ENCODE assay signal across 15 cellular contexts in the genomic region with DNA sequence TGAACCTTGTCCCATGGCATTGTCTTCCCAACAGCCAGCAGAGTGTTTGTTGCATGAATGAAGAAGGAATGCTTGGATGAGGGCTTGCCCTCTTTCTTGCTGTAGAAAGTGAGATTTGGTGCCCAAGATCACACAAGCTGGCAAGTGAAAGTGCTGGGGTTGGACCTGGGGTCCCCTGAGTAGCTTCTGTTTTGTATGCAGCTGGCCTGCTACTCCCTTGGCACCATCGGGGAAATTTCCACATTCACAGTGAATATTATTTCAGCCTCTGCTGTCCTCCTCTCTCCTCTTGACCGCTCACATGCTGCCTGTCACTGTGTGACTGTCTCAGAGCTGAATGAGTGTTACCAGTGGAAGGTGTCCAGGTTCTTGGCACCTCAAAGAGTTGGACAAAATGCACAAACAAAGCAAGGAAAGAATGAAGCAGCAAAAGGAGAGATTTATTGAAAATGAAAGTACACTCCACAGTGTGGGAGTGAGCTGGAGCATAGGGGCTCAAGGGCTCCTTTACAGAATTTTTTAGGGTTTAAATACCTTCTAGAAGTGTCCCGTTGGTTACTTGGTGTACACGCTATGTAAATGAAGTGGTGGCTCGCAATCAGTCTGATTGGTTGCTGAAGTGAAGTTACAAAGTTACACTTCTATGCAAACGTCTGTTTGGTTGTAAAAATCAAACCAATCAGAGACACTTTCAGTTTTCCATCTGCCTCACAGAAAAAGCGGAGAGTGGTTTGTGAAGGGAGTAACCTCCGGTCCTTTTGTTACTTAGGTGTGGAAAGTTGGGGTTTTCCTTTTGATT.
DNase-seq lines count a peak whose midpoint lies in the region; ATAC-seq and TF ChIP-seq lines count a peak whose summit lies in the region.
"Had no signal": no experiment of that assay in that cellular context is flagged by ENCODE, and none has a peak within 500 bp of the region (broad histone marks: within the 10 kb centered on the region; RNA-seq: fewer than 3 reads in every experiment).

No MANE protein-coding gene starts in this region.

- H2AFZ ChIP-seq in Karpas-422 (ENCODE audit: low read length) (no peak overlapping the region), fibroblast of lung (ENCODE audit: low read length) (no peak overlapping the region)

- no peak for TF ChIP-seq EP300 in sigmoid colon (IDR thresholded peaks at IDR 0.05)

- H3K4me2 ChIP-seq in BLaER1 treated with 17β-estradiol and CSF1 and Interleukin-3, amounts not matched to agents 10 nM and 100 nM: peak overlapping the region in 8 of 11 experiments; percentile 18 to 78 (median 47); a peak in 15 of 22 replicates
- peak overlapping the region; percentile 75 for H3K4me2 ChIP-seq in Karpas-422 (ENCODE audit: low read depth, low read length, poor library complexity, severe bottlenecking)
- H3K4me2 ChIP-seq in fibroblast of lung (ENCODE audit: extremely low read depth, insufficient read depth, low read length): peak overlapping the region; percentile 20

- intact Hi-C loops in sigmoid colon (cut with DNase I): no loop called here

- peaks cover 0 to 3% (median 0%) of the 10 kb centered on the region in 11 experiments; a peak in 1 of 22 replicates for H4K20me1 ChIP-seq in BLaER1 treated with 17β-estradiol and CSF1 and Interleukin-3, amounts not matched to agents 10 nM and 100 nM
- no peaks in the 10 kb centered on the region for H4K20me1 ChIP-seq in Karpas-422 (ENCODE audit: insufficient read depth, low read depth, low read length)
- no peaks in the 10 kb centered on the region for H4K20me1 ChIP-seq in fibroblast of lung (ENCODE audit: control insufficient read depth, extremely low read depth, insufficient read depth, low read length)

- 74 to 83% methylated on average over 8 of the region's 8 CpGs for WGBS in sigmoid colon, 2 donors

- ATAC-seq in GM19452 (IDR thresholded peaks at IDR 0.05; ENCODE audit: unreplicated experiment) (no peak), HG03139 (IDR thresholded peaks at IDR 0.05; ENCODE audit: unreplicated experiment) (no peak)

- H3K36me3 ChIP-seq in BLaER1 treated with 17β-estradiol and CSF1 and Interleukin-3, amounts not matched to agents 10 nM and 100 nM: peaks cover 90 to 100% (median 99%) of the 10 kb centered on the region in 11 experiments
- H3K36me3 ChIP-seq in Karpas-422 (ENCODE audit: insufficient read depth, low read length) (peaks cover 19% of the 10 kb centered on the region; the same call in 1 of the 2 replicates), fibroblast of lung (ENCODE audit: control insufficient read depth, insufficient read depth, low read length) (peaks cover 5% of the 10 kb centered on the region), sigmoid colon (peaks cover under 1 to 75% (median 25%) of the 10 kb centered on the region in 4 donors)

- TF ChIP-seq CTCF in fibroblast of lung (conservative IDR thresholded peaks at IDR 0.05 in 1 of 2, IDR thresholded peaks at IDR 0.05 in 1 of 2; ENCODE audit: low read depth in 1 of 2, low read length in 2 of 2) (no peak), sigmoid colon (IDR thresholded peaks at IDR 0.05) (no peak)

- H3K4me3 ChIP-seq in BLaER1 treated with 17β-estradiol and CSF1 and Interleukin-3, amounts not matched to agents 10 nM and 100 nM: no peak overlapping the region
- H3K4me3 ChIP-seq in Karpas-422 (ENCODE audit: low read length) (peak overlapping the region; percentile 57), fibroblast of lung (replicated peaks in 1 of 4; ENCODE audit: control extremely low read depth in 1 of 4, insufficient read depth in 1 of 4, low read depth in 3 of 4, low read length in 4 of 4) (peak overlapping the region in 1 of 4 experiments; percentile 32), sigmoid colon (peak overlapping the region in 3 of 4 donors; percentile 21 to 25 (median 22))

- H3K9me3 ChIP-seq in BLaER1 treated with 17β-estradiol and CSF1 and Interleukin-3, amounts not matched to agents 10 nM and 100 nM (replicated peaks in 1 of 11): no peaks in the 10 kb centered on the region
- no peaks in the 10 kb centered on the region for H3K9me3 ChIP-seq in Karpas-422 (ENCODE audit: low read length)
- H3K9me3 ChIP-seq in fibroblast of lung (ENCODE audit: control insufficient read depth, insufficient read depth, low read depth, low read length): no peaks in the 10 kb centered on the region
- H3K9me3 ChIP-seq in sigmoid colon: no peaks in the 10 kb centered on the region

- no peak for TF ChIP-seq POLR2A in sigmoid colon (IDR thresholded peaks at IDR 0.05)

- H3K4me1 ChIP-seq in BLaER1 treated with 17β-estradiol and CSF1 and Interleukin-3, amounts not matched to agents 10 nM and 100 nM: peaks cover 6 to 22% (median 17%) of the 10 kb centered on the region in 10 experiments
- peaks cover 40% of the 10 kb centered on the region for H3K4me1 ChIP-seq in Karpas-422 (ENCODE audit: low read length)
- H3K4me1 ChIP-seq in fibroblast of lung (ENCODE audit: control insufficient read depth, extremely low read depth, insufficient read depth, low read length): no peaks in the 10 kb centered on the region
- peaks cover 0 to 10% (median 3%) of the 10 kb centered on the region in 4 donors for H3K4me1 ChIP-seq in sigmoid colon

- no peaks in the 10 kb centered on the region for H3K27me3 ChIP-seq in BLaER1 treated with 17β-estradiol and CSF1 and Interleukin-3, amounts not matched to agents 10 nM and 100 nM
- no peaks in the 10 kb centered on the region for H3K27me3 ChIP-seq in Karpas-422 (ENCODE audit: low read length)
- no peaks in the 10 kb centered on the region for H3K27me3 ChIP-seq in fibroblast of lung (ENCODE audit: control insufficient read depth, insufficient read depth, low read length)
- H3K27me3 ChIP-seq in sigmoid colon: no peaks in the 10 kb centered on the region

- peak overlapping the region in 6 of 11 experiments; percentile 2 to 61 (median 16); a peak in 5 of 22 replicates for H3K9ac ChIP-seq in BLaER1 treated with 17β-estradiol and CSF1 and Interleukin-3, amounts not matched to agents 10 nM and 100 nM
- peak overlapping the region; percentile 61 for H3K9ac ChIP-seq in Karpas-422 (ENCODE audit: low read length)
- no peak overlapping the region for H3K9ac ChIP-seq in fibroblast of lung (ENCODE audit: insufficient read depth, low read length)

- no peaks in the 10 kb centered on the region for H3K9me2 ChIP-seq in Karpas-422 (replicated peaks; ENCODE audit: insufficient read depth, low read length)

- DNase-seq in Karpas-422 (peak; percentile 69), fibroblast of lung (ENCODE audit: low read depth in 2 of 2) (no peak), sigmoid colon (no peak), mucosa of gallbladder (ENCODE audit: low spot score) (no peak), NCI-H146 treated with DMSO at 0.1 percent for 48 hours (lab: John Stamatoyannopoulos, UW; ENCODE audit: unreplicated experiment) (no peak)
- DNase-seq: activated CD4-positive, alpha-beta T cell treated with anti-CD3 and anti-CD28 coated beads, Interleukin-2, amount 50 U/mL, for 4 hours; islet precursor cell; Kasumi-1; NCI-H1930; NCI-H524 treated with DMSO at 0.1 percent for 48 hours; occipital lobe; T-helper 9 cell had no signal

- H3K27ac ChIP-seq in BLaER1 treated with 17β-estradiol and CSF1 and Interleukin-3, amounts not matched to agents 10 nM and 100 nM: peak overlapping the region in 5 of 11 experiments; percentile 5 to 63 (median 27); a peak in 8 of 22 replicates
- peak overlapping the region; percentile 90 for H3K27ac ChIP-seq in Karpas-422 (ENCODE audit: low read length)
- no peak overlapping the region for H3K27ac ChIP-seq in fibroblast of lung (ENCODE audit: insufficient read depth, low read length)
- peak overlapping the region in 3 of 4 donors; percentile 21 to 43 (median 33) for H3K27ac ChIP-seq in sigmoid colon

- H3K79me2 ChIP-seq in Karpas-422 (ENCODE audit: low read length): no peaks in the 10 kb centered on the region
- H3K79me2 ChIP-seq in fibroblast of lung (ENCODE audit: control insufficient read depth, insufficient read depth, low read length): no peaks in the 10 kb centered on the region

Comparison
In these comparisons a context has a peak if more than half of its experiments do, and no peak if none do; other contexts are left out.
1. H3K4me2 ChIP-seq: peak in every context shown above with its lines; median percentile 75 in Karpas-422; 47 in BLaER1 treated with 17β-estradiol and CSF1 and Interleukin-3, amounts not matched to agents 10 nM and 100 nM; 20 in fibroblast of lung.
2. H3K4me3 ChIP-seq: peak in Karpas-422 (single experiment) and sigmoid colon (3 of 4); none in BLaER1 treated with 17β-estradiol and CSF1 and Interleukin-3, amounts not matched to agents 10 nM and 100 nM (0 of 10).